1 cellular context compared by ENCODE assay signal in the genomic region with DNA sequence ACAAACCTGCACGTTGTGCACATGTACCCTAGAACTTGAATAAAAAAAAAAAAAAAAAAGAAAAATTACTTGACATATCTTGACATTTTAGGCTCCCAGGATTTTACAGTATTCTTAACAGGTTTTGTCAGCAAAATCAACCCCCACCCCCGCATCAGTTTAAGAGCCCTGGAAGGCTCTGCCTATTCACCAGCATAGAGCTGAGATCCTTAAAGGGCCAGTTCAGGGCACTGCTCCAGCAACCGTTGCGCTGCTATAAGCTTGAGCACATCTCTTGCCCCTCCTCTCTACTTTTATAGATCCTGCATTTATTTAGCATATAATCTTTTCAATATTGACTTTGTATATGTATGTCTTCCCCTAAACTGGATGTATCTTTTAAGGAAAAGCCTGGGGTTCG.
TF ChIP-seq lines count a peak whose summit lies in the region.

No MANE protein-coding gene starts in this region.

TF ChIP-seq in IMR-90, 13 proteins besides CTCF, POLR2A, EP300 and RAD21 (continued from another document):
- TF ChIP-seq MAZ (IDR thresholded peaks at IDR 0.05; ENCODE audit: borderline replicate concordance, low read depth, low read length) (no peak), BHLHE40 (IDR thresholded peaks at IDR 0.05; ENCODE audit: low read depth, low read length) (no peak)
